In the genomic region with DNA sequence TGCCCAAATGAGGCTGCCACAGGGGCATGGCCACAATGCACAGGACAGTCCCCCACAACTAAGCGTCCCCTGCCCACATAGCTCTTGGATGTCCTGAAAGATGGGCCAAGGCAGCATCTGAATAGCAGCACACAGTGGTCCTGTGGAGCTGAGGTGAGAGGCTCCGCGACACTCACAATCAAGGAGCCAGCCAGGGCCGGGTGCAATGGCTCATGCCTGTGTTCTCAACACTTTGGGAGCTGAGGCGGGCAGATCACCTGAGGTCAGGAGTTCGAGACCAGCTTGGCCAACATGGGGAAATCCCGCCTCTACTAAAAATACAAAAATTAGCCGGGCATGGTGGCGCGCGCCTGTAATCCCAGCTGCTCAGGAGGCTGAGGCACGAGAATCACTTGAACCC, we compare ENCODE assay signal across 7 cellular contexts. TPM values are rescaled to one million over a fixed set of nuclear protein-coding genes. Genes with fewer than 3 reads are reported as not detected.
A peak's percentile ranks its signal among the peaks of the same experiment; 100 is the strongest.
DNase-seq lines count a peak whose midpoint lies in the region; ATAC-seq and TF ChIP-seq lines count a peak whose summit lies in the region.
"Not testable (repeated sequence)": the region's sequence is repeated elsewhere in the genome, so short reads cannot be mapped to it uniquely, and the experiment has no call there.

No MANE protein-coding gene starts in this region.

- H2AFZ ChIP-seq in GM23338; smooth muscle cell (ENCODE audit: low read depth): not testable (repeated sequence)

- H3K4me3 ChIP-seq in GM23338; NT2/D1 (ENCODE audit: insufficient read length, low read depth); left ventricle myocardium inferior; neutrophil (ENCODE audit: low read depth in 1 of 2, low read length in 1 of 2); smooth muscle cell: not testable (repeated sequence)

- H3K27me3 Mint-ChIP-seq in GM23338 (ENCODE audit: insufficient read depth, low read depth, poor library complexity) = peaks cover 12% of the 10 kb centered on the region
- H3K27me3 Mint-ChIP-seq in WTC11 (ENCODE audit: low read depth); activated naive CD4-positive, alpha-beta T cell treated with anti-CD3 and anti-CD28 coated beads, Interleukin-2, amount 10 ng/mL, durations not matched to agents 7 days and 5 days: not testable (repeated sequence)

- not testable (repeated sequence) for H4K20me1 ChIP-seq in GM23338 (replicated peaks; ENCODE audit: insufficient read depth); smooth muscle cell (ENCODE audit: low read depth)

- peak overlapping the region; percentile 44 for H3K9ac ChIP-seq in NT2/D1 (ENCODE audit: insufficient read length, low read depth)
- H3K9ac ChIP-seq in smooth muscle cell (ENCODE audit: low read depth) = not testable (repeated sequence)

- intact Hi-C loops in left ventricle myocardium inferior (cut with micrococcal nuclease) = not testable (repeated sequence)

- not testable (repeated sequence) for H3K9me3 ChIP-seq in NT2/D1 (ENCODE audit: insufficient read depth, low read length); left ventricle myocardium inferior (replicated peaks); neutrophil; smooth muscle cell (replicated peaks; ENCODE audit: low read depth)

- TF ChIP-seq CTCF in GM23338 (conservative IDR thresholded peaks at IDR 0.05; ENCODE audit: low read depth in 2 of 2); WTC11 (IDR thresholded peaks at IDR 0.05); left ventricle myocardium inferior (IDR thresholded peaks at IDR 0.05; ENCODE audit: borderline replicate concordance); neutrophil (IDR thresholded peaks at IDR 0.05); smooth muscle cell (IDR thresholded peaks at IDR 0.05; ENCODE audit: borderline replicate concordance, insufficient read depth, poor library complexity, severe bottlenecking): not testable (repeated sequence)

- 96% methylated on average over 12 of the region's 12 CpGs for WGBS in smooth muscle cell (ENCODE audit: low lambda C conversion rate)

- not testable (repeated sequence) for H3K4me1 ChIP-seq in GM23338 (ENCODE audit: insufficient read depth); neutrophil (ENCODE audit: control insufficient read depth in 1 of 2, insufficient read depth in 1 of 2, low read depth in 1 of 2, low read length in 1 of 2); smooth muscle cell (ENCODE audit: low read depth)
- H3K4me1 ChIP-seq in NT2/D1 (ENCODE audit: insufficient read depth, insufficient read length) = peaks cover 17% of the 10 kb centered on the region
- peaks cover 51% of the 10 kb centered on the region for H3K4me1 ChIP-seq in left ventricle myocardium inferior

- not testable (repeated sequence) for H3K4me3 Mint-ChIP-seq in GM23338; WTC11; activated naive CD4-positive, alpha-beta T cell treated with anti-CD3 and anti-CD28 coated beads, Interleukin-2, amount 10 ng/mL, durations not matched to agents 7 days and 5 days

- not testable (repeated sequence) for H3K79me2 ChIP-seq in GM23338 (replicated peaks; ENCODE audit: insufficient read depth); smooth muscle cell (ENCODE audit: low read depth)

- not testable (repeated sequence) for H3K9me2 ChIP-seq in GM23338 (ENCODE audit: insufficient read depth)

- POLR2A ChIA-PET in WTC11 (lab: Charles Lee) = not testable (repeated sequence)

- peaks cover 17% of the 10 kb centered on the region for H3K4me1 Mint-ChIP-seq in GM23338
- peaks cover 13% of the 10 kb centered on the region for H3K4me1 Mint-ChIP-seq in WTC11
- not testable (repeated sequence) for H3K4me1 Mint-ChIP-seq in activated naive CD4-positive, alpha-beta T cell treated with anti-CD3 and anti-CD28 coated beads, Interleukin-2, amount 10 ng/mL, durations not matched to agents 7 days and 5 days

- not testable (repeated sequence) for H3K27ac ChIP-seq in GM23338 (ENCODE audit: low read depth)
- H3K27ac ChIP-seq in left ventricle myocardium inferior (replicated peaks) (peak overlapping the region; percentile 72), neutrophil (peak overlapping the region; percentile 52), smooth muscle cell (ENCODE audit: low read depth) (peak overlapping the region; percentile 93)

- ATAC-seq in GM23338, WTC11: not testable (repeated sequence)

- peaks cover 45% of the 10 kb centered on the region for H3K36me3 Mint-ChIP-seq in GM23338 (ENCODE audit: low read depth)
- H3K36me3 Mint-ChIP-seq in WTC11 = peaks cover 27% of the 10 kb centered on the region
- H3K36me3 Mint-ChIP-seq in activated naive CD4-positive, alpha-beta T cell treated with anti-CD3 and anti-CD28 coated beads, Interleukin-2, amount 10 ng/mL, durations not matched to agents 7 days and 5 days = peaks cover 22% of the 10 kb centered on the region

- not testable (repeated sequence) for H3K4me2 ChIP-seq in GM23338, smooth muscle cell

- DNase-seq in GM23338 (ENCODE audit: low spot score); NT2/D1 (ENCODE audit: low read depth, low spot score); WTC11 (ENCODE audit: low spot score); activated naive CD4-positive, alpha-beta T cell treated with anti-CD3 and anti-CD28 coated beads, Interleukin-2, amount 10 ng/mL, durations not matched to agents 7 days and 5 days; left ventricle myocardium inferior; smooth muscle cell (lab: John Stamatoyannopoulos, UW; ENCODE audit: unreplicated experiment): not testable (repeated sequence)

- H3K9me3 Mint-ChIP-seq in GM23338; WTC11; activated naive CD4-positive, alpha-beta T cell treated with anti-CD3 and anti-CD28 coated beads, Interleukin-2, amount 10 ng/mL, durations not matched to agents 7 days and 5 days: not testable (repeated sequence)

- CTCF ChIA-PET in WTC11 (lab: Charles Lee) = interaction anchor here (1.9 to 2.5 kb wide), 2 partner anchors 23 to 32 kb away, joined by 6 to 12 read pairs; no protein-coding TSS in a partner anchor
- CTCF ChIA-PET in activated naive CD4-positive, alpha-beta T cell treated with anti-CD3 and anti-CD28 coated beads, Interleukin-2, amount 10 ng/mL, durations not matched to agents 7 days and 5 days (lab: Charles Lee) = interaction anchor here (0.9 to 4.4 kb wide), 5 partner anchors 10 to 234 kb away, joined by 3 to 20 read pairs (median 3); no protein-coding TSS in a partner anchor

- H3K27ac Mint-ChIP-seq in GM23338 = 0 out of 2 replicates have a peak overlapping the region, but pooled peaks have one; percentile 64
- peak overlapping the region; percentile 32; the same call in 1 of the 2 replicates for H3K27ac Mint-ChIP-seq in WTC11
- peak overlapping the region; percentile 37 for H3K27ac Mint-ChIP-seq in activated naive CD4-positive, alpha-beta T cell treated with anti-CD3 and anti-CD28 coated beads, Interleukin-2, amount 10 ng/mL, durations not matched to agents 7 days and 5 days

- H3F3A ChIP-seq in GM23338 (replicated peaks; ENCODE audit: low read depth); smooth muscle cell (ENCODE audit: low read depth): not testable (repeated sequence)

- not testable (repeated sequence) for H3K27me3 ChIP-seq in GM23338 (ENCODE audit: insufficient read depth); NT2/D1 (ENCODE audit: insufficient read depth, insufficient read length); left ventricle myocardium inferior (ENCODE audit: low read depth); neutrophil; smooth muscle cell (ENCODE audit: low read depth)

- not testable (repeated sequence) for H3K36me3 ChIP-seq in GM23338 (ENCODE audit: insufficient read depth); smooth muscle cell (ENCODE audit: low read depth)
- peaks cover 83% of the 10 kb centered on the region for H3K36me3 ChIP-seq in NT2/D1 (ENCODE audit: insufficient read depth, insufficient read length, low read length)
- peaks cover 81% of the 10 kb centered on the region for H3K36me3 ChIP-seq in left ventricle myocardium inferior
- peaks cover 100% of the 10 kb centered on the region for H3K36me3 ChIP-seq in neutrophil

RNA-seq across cellular contexts. Expression of gene EPS15L1, which starts 52.8 kb away (rescaled TPM):
- 23.9 and 25.7 TPM in 2 replicates for total RNA-seq in GM23338 (2014; rRNA removed; shearing (Covaris generic))
- polyA plus RNA-seq in GM23338 (2016; fragmentation: Nextera tagmentation; extraction: Ambion mirVana) (31.3 and 32.5 TPM in 2 replicates), smooth muscle cell (15.6 and 18.8 TPM in 2 replicates)
- total RNA-seq in WTC11 (2021) (37.9 to 44.8 TPM (median 39.1 TPM) in 3 replicates), left ventricle myocardium inferior (68.1 TPM), smooth muscle cell (12.8 and 16.0 TPM in 2 replicates)
